Comparison of ENCODE assay signal across 15 cellular contexts in the genomic region with DNA sequence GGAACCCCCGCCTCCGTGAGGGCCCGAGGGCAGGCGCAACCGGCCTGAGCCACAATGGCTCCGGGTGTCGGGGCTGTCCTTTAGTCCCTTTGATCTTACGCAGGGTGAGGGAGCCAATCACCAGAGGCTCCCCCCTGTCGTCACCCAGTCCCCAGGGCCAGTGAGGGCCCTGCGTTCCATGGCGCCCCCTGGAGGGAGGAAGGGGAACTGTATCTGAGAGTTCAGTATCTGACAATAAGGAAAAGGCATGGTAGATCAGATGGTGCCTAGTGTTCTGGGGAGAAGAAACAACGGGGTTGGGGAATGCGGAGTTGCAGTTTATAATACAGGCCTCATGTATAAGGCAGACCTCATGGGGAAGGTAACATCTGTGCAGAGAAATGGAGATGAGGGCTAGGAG. TPM values are rescaled to one million over a fixed set of nuclear protein-coding genes. Genes with fewer than 3 reads are reported as not detected.
"Had no signal": no experiment of that assay in that cellular context is flagged by ENCODE, and none has a peak within 500 bp of the region (broad histone marks: within the 10 kb centered on the region; RNA-seq: fewer than 3 reads in every experiment).

No MANE protein-coding gene starts in this region.

RNA-seq across cellular contexts. Expression of a gene that starts 59.1 kb away (rescaled TPM):
- total RNA-seq: stomach, subcutaneous adipose tissue, suprapubic skin, temporal lobe, thoracic aorta, thyroid gland, tibial nerve, transverse colon, upper lobe of left lung, upper lobe of right lung, ureter, urinary bladder, uterus, vagina had no signal
- polyA plus RNA-seq: stomach, thymus, urinary bladder had no signal
